Comparison of ENCODE assay signal across 15 cellular contexts in genomic region chr5:176530406-176530982, GRCh38. TPM values are rescaled to one million over a fixed set of nuclear protein-coding genes. Genes with fewer than 3 reads are reported as not detected.
DNase-seq lines count a peak whose midpoint lies in the region; TF ChIP-seq lines count a peak whose summit lies in the region.
"Had no signal": no experiment of that assay in that cellular context is flagged by ENCODE, and none has a peak within 500 bp of the region (broad histone marks: within the 10 kb centered on the region; RNA-seq: fewer than 3 reads in every experiment).

No MANE protein-coding gene starts in this region.

- CTCF ChIA-PET in activated CD4-positive, alpha-beta memory T cell treated with anti-CD3 and anti-CD28 coated beads, Interleukin-2, amount 10 ng/mL, durations not matched to agents 7 days and 5 days (lab: Charles Lee) = interaction anchor here (0.6 to 3.5 kb wide), 6 partner anchors 8 to 130 kb away, joined by 3 to 24 read pairs (median 4); partner anchors contain the start of gene FAF2

- H3K27me3 ChIP-seq in layer of hippocampus (ENCODE audit: control insufficient read depth, insufficient read depth, low read length) = no peaks in the 10 kb centered on the region
- H3K27me3 ChIP-seq in tibial artery = no peaks in the 10 kb centered on the region
- H3K27me3 ChIP-seq: left lung had no signal

- peaks cover 63% of the 10 kb centered on the region for H3K36me3 Mint-ChIP-seq in activated CD4-positive, alpha-beta memory T cell treated with anti-CD3 and anti-CD28 coated beads, Interleukin-2, amount 10 ng/mL, durations not matched to agents 7 days and 5 days (ENCODE audit: low read depth)

- peak overlapping the region; percentile 93 for H3K27ac Mint-ChIP-seq in activated CD4-positive, alpha-beta memory T cell treated with anti-CD3 and anti-CD28 coated beads, Interleukin-2, amount 10 ng/mL, durations not matched to agents 7 days and 5 days

- peak overlapping the region; percentile 84 for H3K4me3 Mint-ChIP-seq in activated CD4-positive, alpha-beta memory T cell treated with anti-CD3 and anti-CD28 coated beads, Interleukin-2, amount 10 ng/mL, durations not matched to agents 7 days and 5 days

- no peak overlapping the region for H3K4me3 ChIP-seq in tibial artery
- H3K4me3 ChIP-seq: left lung, PC-9, smooth muscle cell had no signal

- TF ChIP-seq CTCF in tibial artery (IDR thresholded peaks at IDR 0.05) = no peak

- intact Hi-C loops in tibial artery (cut with DNase I; ENCODE audit: low total_unique reads) = no loop called here

- no peaks in the 10 kb centered on the region for H3K9me3 Mint-ChIP-seq in activated CD4-positive, alpha-beta memory T cell treated with anti-CD3 and anti-CD28 coated beads, Interleukin-2, amount 10 ng/mL, durations not matched to agents 7 days and 5 days
- H3K9me3 Mint-ChIP-seq: neural crest cell had no signal

- peak; percentile 12 for DNase-seq in activated effector memory CD4-positive, alpha-beta T cell treated with Interleukin-2 at 50 U/mL for 16 hours
- no peak for DNase-seq in activated effector memory CD4-positive, alpha-beta T cell treated with anti-CD3 and anti-CD28 coated beads, Interleukin-2, amount 50 U/mL, for 16 hours
- DNase-seq in activated CD4-positive, alpha-beta memory T cell treated with anti-CD3 and anti-CD28 coated beads, Interleukin-2, amount 10 ng/mL, durations not matched to agents 7 days and 5 days = no peak
- DNase-seq in tibial artery (no peak), superior temporal gyrus (ENCODE audit: extremely low spot score) (no peak), T1000 (lab: John Stamatoyannopoulos, UW) (no peak)
- DNase-seq: NCI-H1048, NCI-H226, PC-9 had no signal

- H3K27me3 Mint-ChIP-seq in activated CD4-positive, alpha-beta memory T cell treated with anti-CD3 and anti-CD28 coated beads, Interleukin-2, amount 10 ng/mL, durations not matched to agents 7 days and 5 days = no peaks in the 10 kb centered on the region

- peaks cover 47 to 57% (median 54%) of the 10 kb centered on the region in 3 donors for H3K36me3 ChIP-seq in tibial artery

- peaks cover 3 to 35% (median 26%) of the 10 kb centered on the region in 4 donors for H3K4me1 ChIP-seq in tibial artery

- peak overlapping the region; percentile 92 for H3K27ac ChIP-seq in layer of hippocampus (ENCODE audit: low read depth, low read length)
- peak overlapping the region; percentile 94 for H3K27ac ChIP-seq in temporal lobe (ENCODE audit: low read depth, low read length)
- no peak overlapping the region for H3K27ac ChIP-seq in tibial artery
- H3K27ac ChIP-seq: PC-9 had no signal

- H3K9me3 ChIP-seq in tibial artery = no peaks in the 10 kb centered on the region
- H3K9me3 ChIP-seq: left lung had no signal

- POLR2A ChIA-PET in activated CD4-positive, alpha-beta memory T cell treated with anti-CD3 and anti-CD28 coated beads, Interleukin-2, amount 10 ng/mL, durations not matched to agents 7 days and 5 days (lab: Charles Lee) = interaction anchor here (1.0 to 10.5 kb wide), 9 partner anchors 13 to 117 kb away, joined by 3 to 156 read pairs (median 4); partner anchors contain the start of genes CLTB, FAF2 and TSPAN17

- peaks cover 59% of the 10 kb centered on the region for H3K4me1 Mint-ChIP-seq in activated CD4-positive, alpha-beta memory T cell treated with anti-CD3 and anti-CD28 coated beads, Interleukin-2, amount 10 ng/mL, durations not matched to agents 7 days and 5 days

RNA-seq across cellular contexts. Expression of gene RNF44, which starts 6.7 kb away (rescaled TPM):
- total RNA-seq in activated CD4-positive, alpha-beta memory T cell treated with anti-CD3 and anti-CD28 coated beads, Interleukin-2, amount 10 ng/mL, durations not matched to agents 7 days and 5 days = 100 to 1,000 TPM; 142 to 143 TPM
- total RNA-seq in temporal lobe = 13.5 TPM

RNA-seq across cellular contexts. Expression of gene CDHR2, which starts 18.6 kb away (rescaled TPM):
- 1 to 10 TPM; 1.6 to 2.3 TPM for total RNA-seq in activated CD4-positive, alpha-beta memory T cell treated with anti-CD3 and anti-CD28 coated beads, Interleukin-2, amount 10 ng/mL, durations not matched to agents 7 days and 5 days
- total RNA-seq in temporal lobe = under 0.01 TPM
- total RNA-seq: Daoy, neural crest cell, PC-9 had no signal

Comparison
In these comparisons a context has a peak if more than half of its experiments do, and no peak if none do; other contexts are left out.
1. H3K27ac ChIP-seq: peak in layer of hippocampus (single experiment) and temporal lobe (single experiment); none in tibial artery (0 of 2).